In genomic region chr22:45869448-45869847, GRCh38 we compare ENCODE assay signal across 22 cellular contexts.
"Had no signal": no experiment of that assay in that cellular context is flagged by ENCODE, and none has a peak within 500 bp of the region (broad histone marks: within the 10 kb centered on the region; RNA-seq: fewer than 3 reads in every experiment).

No MANE protein-coding gene starts in this region.

- DNase-seq: effector CD4-positive, alpha-beta T cell; hypothalamus; immature natural killer cell; mesenchymal stem cell; mucosa of descending colon; naive B cell; nephron progenitor cell; occipital lobe; ovary; stimulated activated CD4-positive, alpha-beta T cell treated with anti-CD3 and anti-CD28 coated beads, Interleukin-4, amount 100 ng/mL, for 24 hours; stimulated activated naive CD4-positive, alpha-beta T cell treated with Interleukin-2 at 50 U/mL for 16 hours; substantia nigra; testis; upper lobe of right lung; uterus had no signal

- H3K4me3 Mint-ChIP-seq: immature natural killer cell; stimulated activated effector memory CD8-positive, alpha-beta T cell treated with anti-CD3 and anti-CD28 coated beads, Interleukin-12 subunit alpha, Interleukin-12 subunit beta, amount 100 ng/mL, for 72 hours had no signal

- H3K27ac ChIP-seq: coronary artery, ovary, testis, tibial artery, upper lobe of right lung, uterus had no signal

- H3K4me3 ChIP-seq: coronary artery, mucosa of descending colon, ovary, smooth muscle cell, testis, tibial artery, upper lobe of right lung, uterus had no signal

- H3K36me3 ChIP-seq: ovary, tibial artery, upper lobe of right lung, uterus had no signal

- H3K27me3 ChIP-seq: ovary, testis, uterus had no signal

- H3K27ac Mint-ChIP-seq: immature natural killer cell; mesothelial cell of epicardium; naive B cell; nephron progenitor cell; stimulated activated effector memory CD8-positive, alpha-beta T cell treated with anti-CD3 and anti-CD28 coated beads, Interleukin-12 subunit alpha, Interleukin-12 subunit beta, amount 100 ng/mL, for 72 hours had no signal

- H3K9me3 ChIP-seq: mucosa of descending colon, ovary, testis had no signal

- ATAC-seq: left lobe of liver; mucosa of descending colon; sciatic nerve; stimulated activated effector memory CD8-positive, alpha-beta T cell treated with anti-CD3 and anti-CD28 coated beads, Interleukin-12 subunit alpha, Interleukin-12 subunit beta, amount 100 ng/mL, for 72 hours; upper lobe of right lung had no signal
